In the genomic region with DNA sequence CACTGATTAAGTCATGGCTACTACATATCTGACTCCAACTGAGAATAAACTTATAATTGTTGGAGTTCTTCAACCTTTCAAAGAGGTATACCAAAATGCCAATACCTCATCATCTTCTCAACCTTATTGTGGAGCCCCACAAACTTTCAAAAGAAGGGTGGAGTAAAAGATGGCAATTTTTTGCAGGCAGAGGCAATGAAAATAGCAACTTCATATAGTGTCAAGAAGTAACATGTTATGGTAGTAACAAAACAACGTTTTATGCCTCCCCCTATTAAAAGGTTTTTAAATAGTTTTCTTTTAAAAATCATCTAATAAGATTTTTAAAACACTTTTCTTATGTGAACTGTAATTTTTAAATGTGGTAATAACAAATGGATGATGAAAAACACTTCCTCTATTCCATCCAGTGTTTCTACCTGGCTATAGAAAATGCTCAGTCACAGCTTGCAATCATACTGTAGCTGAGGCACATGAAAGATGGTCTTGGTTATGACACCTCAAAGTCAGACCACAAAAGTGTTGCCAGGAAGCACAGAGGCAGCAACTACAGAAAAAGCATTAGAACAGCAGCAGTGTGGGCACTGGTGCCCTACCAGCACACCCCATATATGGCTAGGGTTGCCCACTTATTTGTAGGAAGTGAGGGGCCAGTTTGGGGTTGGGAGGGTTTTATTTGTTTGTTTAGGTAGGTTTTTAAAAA, we compare ENCODE assay signal across 1 cellular context.
TF ChIP-seq lines count a peak whose summit lies in the region.

No MANE protein-coding gene starts in this region.

TF ChIP-seq in GM23338, 12 proteins besides CTCF, POLR2A, EP300 and RAD21 (continued from another document):
- TF ChIP-seq, protein P1, sequence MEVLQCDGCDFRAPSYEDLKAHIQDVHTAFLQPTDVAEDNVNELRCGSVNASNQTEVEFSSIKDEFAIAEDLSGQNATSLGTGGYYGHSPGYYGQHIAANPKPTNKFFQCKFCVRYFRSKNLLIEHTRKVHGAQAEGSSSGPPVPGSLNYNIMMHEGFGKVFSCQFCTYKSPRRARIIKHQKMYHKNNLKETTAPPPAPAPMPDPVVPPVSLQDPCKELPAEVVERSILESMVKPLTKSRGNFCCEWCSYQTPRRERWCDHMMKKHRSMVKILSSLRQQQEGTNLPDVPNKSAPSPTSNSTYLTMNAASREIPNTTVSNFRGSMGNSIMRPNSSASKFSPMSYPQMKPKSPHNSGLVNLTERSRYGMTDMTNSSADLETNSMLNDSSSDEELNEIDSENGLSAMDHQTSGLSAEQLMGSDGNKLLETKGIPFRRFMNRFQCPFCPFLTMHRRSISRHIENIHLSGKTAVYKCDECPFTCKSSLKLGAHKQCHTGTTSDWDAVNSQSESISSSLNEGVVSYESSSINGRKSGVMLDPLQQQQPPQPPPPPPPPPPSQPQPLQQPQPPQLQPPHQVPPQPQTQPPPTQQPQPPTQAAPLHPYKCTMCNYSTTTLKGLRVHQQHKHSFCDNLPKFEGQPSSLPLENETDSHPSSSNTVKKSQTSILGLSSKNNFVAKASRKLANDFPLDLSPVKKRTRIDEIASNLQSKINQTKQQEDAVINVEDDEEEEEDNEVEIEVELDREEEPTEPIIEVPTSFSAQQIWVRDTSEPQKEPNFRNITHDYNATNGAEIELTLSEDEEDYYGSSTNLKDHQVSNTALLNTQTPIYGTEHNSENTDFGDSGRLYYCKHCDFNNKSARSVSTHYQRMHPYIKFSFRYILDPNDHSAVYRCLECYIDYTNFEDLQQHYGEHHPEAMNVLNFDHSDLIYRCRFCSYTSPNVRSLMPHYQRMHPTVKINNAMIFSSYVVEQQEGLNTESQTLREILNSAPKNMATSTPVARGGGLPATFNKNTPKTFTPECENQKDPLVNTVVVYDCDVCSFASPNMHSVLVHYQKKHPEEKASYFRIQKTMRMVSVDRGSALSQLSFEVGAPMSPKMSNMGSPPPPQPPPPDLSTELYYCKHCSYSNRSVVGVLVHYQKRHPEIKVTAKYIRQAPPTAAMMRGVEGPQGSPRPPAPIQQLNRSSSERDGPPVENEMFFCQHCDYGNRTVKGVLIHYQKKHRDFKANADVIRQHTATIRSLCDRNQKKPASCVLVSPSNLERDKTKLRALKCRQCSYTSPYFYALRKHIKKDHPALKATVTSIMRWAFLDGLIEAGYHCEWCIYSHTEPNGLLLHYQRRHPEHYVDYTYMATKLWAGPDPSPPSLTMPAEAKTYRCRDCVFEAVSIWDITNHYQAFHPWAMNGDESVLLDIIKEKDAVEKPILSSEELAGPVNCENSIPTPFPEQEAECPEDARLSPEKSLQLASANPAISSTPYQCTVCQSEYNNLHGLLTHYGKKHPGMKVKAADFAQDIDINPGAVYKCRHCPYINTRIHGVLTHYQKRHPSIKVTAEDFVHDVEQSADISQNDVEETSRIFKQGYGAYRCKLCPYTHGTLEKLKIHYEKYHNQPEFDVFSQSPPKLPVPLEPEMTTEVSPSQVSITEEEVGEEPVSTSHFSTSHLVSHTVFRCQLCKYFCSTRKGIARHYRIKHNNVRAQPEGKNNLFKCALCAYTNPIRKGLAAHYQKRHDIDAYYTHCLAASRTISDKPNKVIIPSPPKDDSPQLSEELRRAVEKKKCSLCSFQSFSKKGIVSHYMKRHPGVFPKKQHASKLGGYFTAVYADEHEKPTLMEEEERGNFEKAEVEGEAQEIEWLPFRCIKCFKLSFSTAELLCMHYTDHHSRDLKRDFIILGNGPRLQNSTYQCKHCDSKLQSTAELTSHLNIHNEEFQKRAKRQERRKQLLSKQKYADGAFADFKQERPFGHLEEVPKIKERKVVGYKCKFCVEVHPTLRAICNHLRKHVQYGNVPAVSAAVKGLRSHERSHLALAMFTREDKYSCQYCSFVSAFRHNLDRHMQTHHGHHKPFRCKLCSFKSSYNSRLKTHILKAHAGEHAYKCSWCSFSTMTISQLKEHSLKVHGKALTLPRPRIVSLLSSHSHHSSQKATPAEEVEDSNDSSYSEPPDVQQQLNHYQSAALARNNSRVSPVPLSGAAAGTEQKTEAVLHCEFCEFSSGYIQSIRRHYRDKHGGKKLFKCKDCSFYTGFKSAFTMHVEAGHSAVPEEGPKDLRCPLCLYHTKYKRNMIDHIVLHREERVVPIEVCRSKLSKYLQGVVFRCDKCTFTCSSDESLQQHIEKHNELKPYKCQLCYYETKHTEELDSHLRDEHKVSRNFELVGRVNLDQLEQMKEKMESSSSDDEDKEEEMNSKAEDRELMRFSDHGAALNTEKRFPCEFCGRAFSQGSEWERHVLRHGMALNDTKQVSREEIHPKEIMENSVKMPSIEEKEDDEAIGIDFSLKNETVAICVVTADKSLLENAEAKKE (CRISPR knock-in tag; IDR thresholded peaks at IDR 0.05): no peak
- no peak for TF ChIP-seq CREB1 (CRISPR knock-in tag; IDR thresholded peaks at IDR 0.05; ENCODE audit: low read depth)
